In genomic region chr10:12590682-12591642, GRCh38 we compare ENCODE assay signal across 16 cellular contexts.
DNase-seq lines count a peak whose midpoint lies in the region; ATAC-seq, FAIRE-seq and TF ChIP-seq lines count a peak whose summit lies in the region.
"Had no signal": no experiment of that assay in that cellular context is flagged by ENCODE, and none has a peak within 500 bp of the region (broad histone marks: within the 10 kb centered on the region; RNA-seq: fewer than 3 reads in every experiment).

No MANE protein-coding gene starts in this region.

- H3K9me3 ChIP-seq in liver (ENCODE audit: control insufficient read depth in 4 of 4, low read length in 3 of 4) (no peaks in the 10 kb centered on the region), HepG2 (ENCODE audit: low read length) (no peaks in the 10 kb centered on the region), testis (no peaks in the 10 kb centered on the region), thyroid gland (no peaks in the 10 kb centered on the region)
- H3K9me3 ChIP-seq: tibial nerve had no signal

- H3K9me3 Mint-ChIP-seq in activated T-helper 2 cell treated with anti-CD3 and anti-CD28 coated beads, Interferon-gamma antibody, Interleukin-2, Interleukin-4, amounts not matched to agents 10 μg/mL and 5 μg/mL and 100 μg/mL, durations not matched to agents 14 hours and 24 hours and 36 hours: peaks cover 7% of the 10 kb centered on the region

- TF ChIP-seq EP300 in HepG2 (IDR thresholded peaks at IDR 0.05; ENCODE audit: low read depth in 2 of 2, low read length in 2 of 2): no peak
- TF ChIP-seq EP300 in HepG2 (CRISPR knock-in tag; IDR thresholded peaks at IDR 0.05; ENCODE audit: borderline replicate concordance): no peak

- TF ChIP-seq POLR2A in HepG2 (IDR thresholded peaks at IDR 0.05; ENCODE audit: insufficient read depth in 1 of 2, low read depth in 2 of 2, low read length in 2 of 2) (no peak), testis (IDR thresholded peaks at IDR 0.05) (no peak), thyroid gland (IDR thresholded peaks at IDR 0.05) (no peak)

- peak overlapping the region; percentile 63 to 65 for H3K27ac ChIP-seq in liver (ENCODE audit: low read depth in 1 of 2, low read length in 2 of 2)
- no peak overlapping the region for H3K27ac ChIP-seq in HepG2 (ENCODE audit: extremely low read length, insufficient read depth, low read length)
- peak overlapping the region; percentile 32 to 37 for H3K27ac ChIP-seq in testis
- no peak overlapping the region for H3K27ac ChIP-seq in thyroid gland
- H3K27ac ChIP-seq: BLaER1, cardiac muscle cell, tibial nerve had no signal

- in situ Hi-C loops in HepG2 (cut with HindIII; ENCODE audit: extremely low pct_ligation_motif_present, low pct_unique_long_range_greater_than_20kb): no loop called here

- peaks cover 12% of the 10 kb centered on the region for H3K36me3 Mint-ChIP-seq in activated T-helper 2 cell treated with anti-CD3 and anti-CD28 coated beads, Interferon-gamma antibody, Interleukin-2, Interleukin-4, amounts not matched to agents 10 μg/mL and 5 μg/mL and 100 μg/mL, durations not matched to agents 14 hours and 24 hours and 36 hours (ENCODE audit: low read depth)

- POLR2A ChIA-PET in HepG2 (lab: Yijun Ruan, JAX): no interaction called here

- H3K4me1 Mint-ChIP-seq in activated T-helper 2 cell treated with anti-CD3 and anti-CD28 coated beads, Interferon-gamma antibody, Interleukin-2, Interleukin-4, amounts not matched to agents 10 μg/mL and 5 μg/mL and 100 μg/mL, durations not matched to agents 14 hours and 24 hours and 36 hours (ENCODE audit: low read depth): peaks cover 71% of the 10 kb centered on the region

- FAIRE-seq in HepG2 (lab: Jason Lieb, UNC): no peak

- TF ChIP-seq CTCF in liver (IDR thresholded peaks at IDR 0.05; ENCODE audit: low read depth, low read length, missing input control): no peak
- no peak for TF ChIP-seq CTCF in HepG2 (CRISPR knock-in tag; IDR thresholded peaks at IDR 0.05)
- TF ChIP-seq CTCF in testis (IDR thresholded peaks at IDR 0.05): no peak
- no peak for TF ChIP-seq CTCF in thyroid gland (IDR thresholded peaks at IDR 0.05)

- peak overlapping the region; percentile 50 for H3K27ac Mint-ChIP-seq in activated T-helper 2 cell treated with anti-CD3 and anti-CD28 coated beads, Interferon-gamma antibody, Interleukin-2, Interleukin-4, amounts not matched to agents 10 μg/mL and 5 μg/mL and 100 μg/mL, durations not matched to agents 14 hours and 24 hours and 36 hours
- H3K27ac Mint-ChIP-seq: activated naive CD8-positive, alpha-beta T cell treated with anti-CD3 and anti-CD28 coated beads, Interleukin-2, amount 10 ng/mL, durations not matched to agents 7 days and 5 days had no signal

- H3K4me3 Mint-ChIP-seq in activated T-helper 2 cell treated with anti-CD3 and anti-CD28 coated beads, Interferon-gamma antibody, Interleukin-2, Interleukin-4, amounts not matched to agents 10 μg/mL and 5 μg/mL and 100 μg/mL, durations not matched to agents 14 hours and 24 hours and 36 hours (ENCODE audit: low read depth): no peak overlapping the region
- H3K4me3 Mint-ChIP-seq: activated naive CD8-positive, alpha-beta T cell treated with anti-CD3 and anti-CD28 coated beads, Interleukin-2, amount 10 ng/mL, durations not matched to agents 7 days and 5 days; effector memory CD8-positive, alpha-beta T cell had no signal

- no peak overlapping the region for H3K4me2 ChIP-seq in HepG2 (ENCODE audit: low read depth, low read length)
- H3K4me2 ChIP-seq: BLaER1 had no signal

- no peaks in the 10 kb centered on the region for H3K36me3 ChIP-seq in liver (ENCODE audit: control insufficient read depth in 4 of 4, insufficient read depth in 3 of 4, low read depth in 1 of 4, low read length in 3 of 4)
- no peaks in the 10 kb centered on the region for H3K36me3 ChIP-seq in HepG2 (replicated peaks in 1 of 2; ENCODE audit: control insufficient read depth in 1 of 2, insufficient read depth in 2 of 2, low read length in 2 of 2)
- H3K36me3 ChIP-seq in testis (ENCODE audit: low read depth, missing control alignments): no peaks in the 10 kb centered on the region
- H3K36me3 ChIP-seq in thyroid gland: no peaks in the 10 kb centered on the region
- H3K36me3 ChIP-seq: cardiac muscle cell, tibial nerve had no signal

- no TSS peak for BruUV-seq in HepG2 (replicated peaks; lab: Mats Ljungman, UMichigan)

- no peak overlapping the region for H2AFZ ChIP-seq in HepG2 (ENCODE audit: low read length)

- no peaks in the 10 kb centered on the region for H3K79me2 ChIP-seq in HepG2 (ENCODE audit: insufficient read depth, low read length)

- no peak for ATAC-seq in HepG2
- ATAC-seq in HG03520 (IDR thresholded peaks at IDR 0.05; ENCODE audit: unreplicated experiment): no peak
- ATAC-seq in HG03135 (IDR thresholded peaks at IDR 0.05; ENCODE audit: unreplicated experiment): no peak
- ATAC-seq: effector memory CD8-positive, alpha-beta T cell; sciatic nerve had no signal

- DNase-seq in HepG2 (ENCODE audit: low spot score): no peak
- DNase-seq in NCI-H1436 treated with DMSO at 0.1 percent for 48 hours (lab: John Stamatoyannopoulos, UW): peak; percentile 19
- DNase-seq in activated T-helper 2 cell treated with anti-CD3 and anti-CD28 coated beads, Interferon-gamma antibody, Interleukin-2, Interleukin-4, amounts not matched to agents 10 μg/mL and 5 μg/mL and 100 μg/mL, durations not matched to agents 14 hours and 24 hours and 36 hours (ENCODE audit: low spot score): no peak
- DNase-seq in testis: no peak
- DNase-seq in thyroid gland: no peak
- DNase-seq: activated naive CD8-positive, alpha-beta T cell treated with anti-CD3 and anti-CD28 coated beads, Interleukin-2, amount 10 ng/mL, durations not matched to agents 7 days and 5 days; effector memory CD8-positive, alpha-beta T cell; midbrain; nucleus accumbens had no signal

- H3K9ac ChIP-seq in liver (ENCODE audit: low read depth in 1 of 2, low read length in 2 of 2): peak overlapping the region in 1 of 2 donors; percentile 43
- H3K9ac ChIP-seq in HepG2 (ENCODE audit: insufficient read depth, low read depth, low read length): no peak overlapping the region
- H3K9ac ChIP-seq: BLaER1 had no signal

- H3K27me3 Mint-ChIP-seq in activated T-helper 2 cell treated with anti-CD3 and anti-CD28 coated beads, Interferon-gamma antibody, Interleukin-2, Interleukin-4, amounts not matched to agents 10 μg/mL and 5 μg/mL and 100 μg/mL, durations not matched to agents 14 hours and 24 hours and 36 hours (ENCODE audit: low read depth): no peaks in the 10 kb centered on the region
- H3K27me3 Mint-ChIP-seq: activated naive CD8-positive, alpha-beta T cell treated with anti-CD3 and anti-CD28 coated beads, Interleukin-2, amount 10 ng/mL, durations not matched to agents 7 days and 5 days; effector memory CD8-positive, alpha-beta T cell had no signal

- peaks cover 2 to 41% (median 23%) of the 10 kb centered on the region in 4 donors for H3K4me1 ChIP-seq in liver (ENCODE audit: control insufficient read depth in 4 of 4, insufficient read depth in 4 of 4, low read length in 3 of 4)
- no peaks in the 10 kb centered on the region for H3K4me1 ChIP-seq in HepG2 (ENCODE audit: insufficient read depth, low read length)
- H3K4me1 ChIP-seq in testis: peaks cover 6% of the 10 kb centered on the region
- peaks cover 5 to 8% of the 10 kb centered on the region in 2 donors for H3K4me1 ChIP-seq in thyroid gland
- H3K4me1 ChIP-seq: tibial nerve had no signal

- CTCF ChIA-PET in HepG2 (lab: Yijun Ruan, JAX; ENCODE audit: low intra/inter-chr PET ratio, low total read pairs): no interaction called here

- H3K27me3 ChIP-seq in liver (ENCODE audit: control insufficient read depth in 4 of 4, insufficient read depth in 4 of 4, low read length in 3 of 4) (no peaks in the 10 kb centered on the region), HepG2 (ENCODE audit: control insufficient read depth in 1 of 2, insufficient read depth in 2 of 2, low read length in 2 of 2) (peaks cover 2 to 20% of the 10 kb centered on the region in 2 experiments; a peak in 3 of 5 replicates), testis (no peaks in the 10 kb centered on the region), thyroid gland (no peaks in the 10 kb centered on the region)
- H3K27me3 ChIP-seq: BLaER1, cardiac muscle cell, tibial nerve had no signal

- no peaks in the 10 kb centered on the region for H4K20me1 ChIP-seq in HepG2 (ENCODE audit: insufficient read depth, low read length)

- TF ChIP-seq RAD21 in liver (IDR thresholded peaks at IDR 0.05) (peak; percentile 16 to 19), HepG2 (CRISPR knock-in tag; IDR thresholded peaks at IDR 0.05) (no peak)

- H3K4me3 ChIP-seq in liver (ENCODE audit: low read depth in 1 of 3, low read length in 3 of 3) (no peak overlapping the region), HepG2 (replicated peaks in 1 of 3; ENCODE audit: insufficient read depth in 1 of 3, low read depth in 2 of 3, low read length in 3 of 3) (no peak overlapping the region), testis (no peak overlapping the region), thyroid gland (replicated peaks in 1 of 3) (no peak overlapping the region)
- H3K4me3 ChIP-seq: BLaER1, cardiac muscle cell, tibial nerve had no signal

- intact Hi-C loops in HepG2 (cut with micrococcal nuclease; ENCODE audit: unreplicated experiment) (no loop called here), testis (cut with DNase I; ENCODE audit: low total_unique reads) (no loop called here), thyroid gland (cut with DNase I) (no loop called here)
- intact Hi-C loops in activated T-helper 2 cell treated with anti-CD3 and anti-CD28 coated beads, Interferon-gamma antibody, Interleukin-2, Interleukin-4, amounts not matched to agents 10 μg/mL and 5 μg/mL and 100 μg/mL, durations not matched to agents 14 hours and 24 hours and 36 hours (cut with micrococcal nuclease): loop anchor here (5.0 kb wide), 1 partner anchor 46 kb away; no protein-coding TSS in a partner anchor

- 49% methylated on average over 17 of the region's 17 CpGs for WGBS in liver
- WGBS in HepG2 (ENCODE audit: low lambda C conversion rate): 44% methylated on average over 17 of the region's 17 CpGs
- 62 to 72% methylated on average over 17 of the region's 17 CpGs for WGBS in testis, 2 donors
- 89% methylated on average over 17 of the region's 17 CpGs for WGBS in thyroid gland, 2 donors

TF ChIP-seq in liver, 16 proteins besides CTCF, POLR2A, EP300 and RAD21 (continues in another document):
- peak; percentile 42 to 43 for TF ChIP-seq HNF4A (conservative IDR thresholded peaks at IDR 0.05)
- peak; percentile 46 for TF ChIP-seq YY1 (IDR thresholded peaks at IDR 0.05)
- TF ChIP-seq FOXA1 (IDR thresholded peaks at IDR 0.05): no peak
- TF ChIP-seq MAX (IDR thresholded peaks at IDR 0.05): no peak

TF ChIP-seq in HepG2, 621 proteins besides CTCF, POLR2A, EP300 and RAD21 (continues in another document):
- TF ChIP-seq AGO2 (optimal IDR thresholded peaks at IDR 0.05; ENCODE audit: low read depth, low read length): no peak
- no peak for TF ChIP-seq XBP1 (CRISPR knock-in tag; IDR thresholded peaks at IDR 0.05)
- TF ChIP-seq KLF16 (CRISPR knock-in tag; IDR thresholded peaks at IDR 0.05): no peak
- TF ChIP-seq DNMT3B (CRISPR knock-in tag; conservative IDR thresholded peaks at IDR 0.05): no peak

Comparison
In these comparisons a context has a peak if more than half of its experiments do, and no peak if none do; other contexts are left out.
1. H3K27ac ChIP-seq: peak in liver (2 of 2) and testis (2 of 2); none in HepG2 (single experiment) and thyroid gland (0 of 3).